14 cellular contexts compared by ENCODE assay signal in the genomic region with DNA sequence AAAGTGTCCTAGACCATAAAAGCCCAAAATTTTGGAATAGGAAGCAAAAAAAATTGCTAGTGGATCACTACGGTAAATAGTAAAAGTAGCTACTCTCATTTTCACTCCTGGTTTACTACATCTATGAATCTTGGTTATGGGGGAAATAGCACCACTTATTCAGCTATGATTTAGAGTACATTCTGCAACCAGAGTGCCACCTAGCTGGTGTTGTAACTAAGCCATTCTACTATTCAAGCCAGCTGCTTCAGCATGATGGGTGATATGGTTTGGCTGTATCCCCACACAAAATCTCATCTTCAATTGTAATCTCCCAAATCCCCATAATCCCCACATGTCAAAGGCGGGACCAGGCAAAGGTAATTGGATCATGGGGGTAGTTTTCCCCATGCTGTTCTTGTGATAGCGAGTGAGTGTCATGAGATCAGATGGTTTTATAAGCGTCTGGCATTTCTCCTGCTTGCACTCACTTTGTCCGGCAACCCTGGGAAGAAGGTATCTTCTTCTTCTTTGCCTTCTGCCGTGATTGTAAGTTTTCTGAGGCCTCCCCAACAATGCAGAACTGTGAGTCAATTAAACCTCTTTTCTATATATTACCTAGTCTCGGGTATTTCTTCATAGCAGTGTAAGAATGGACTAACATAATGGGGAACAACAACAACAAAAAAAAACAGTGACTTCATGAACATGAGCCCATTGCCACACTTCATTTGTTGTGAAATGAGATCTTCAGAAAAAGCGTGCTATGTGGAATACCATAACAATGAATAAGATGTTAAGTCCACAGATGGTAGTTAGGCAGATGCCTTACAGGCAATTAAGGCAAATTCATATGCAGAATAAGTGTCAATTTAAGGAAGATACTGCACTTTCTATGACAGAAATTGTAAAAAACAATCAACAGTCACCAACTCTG.
DNase-seq lines count a peak whose midpoint lies in the region; ATAC-seq and TF ChIP-seq lines count a peak whose summit lies in the region.
"Had no signal": no experiment of that assay in that cellular context is flagged by ENCODE, and none has a peak within 500 bp of the region (broad histone marks: within the 10 kb centered on the region; RNA-seq: fewer than 3 reads in every experiment).

No MANE protein-coding gene starts in this region.

- H2AFZ ChIP-seq in IMR-90 (replicated peaks; ENCODE audit: low read length, poor library complexity) = no peak overlapping the region

- no peaks in the 10 kb centered on the region for H3K36me3 ChIP-seq in IMR-90 (ENCODE audit: control insufficient read depth, insufficient read depth, low read length)
- H3K36me3 ChIP-seq: suprapubic skin had no signal

- no peak overlapping the region for H2BK20ac ChIP-seq in IMR-90 (ENCODE audit: low read depth, low read length)

- TF ChIP-seq RAD21 in IMR-90 (IDR thresholded peaks at IDR 0.05; ENCODE audit: low read length) = peak; percentile 46

- no peaks in the 10 kb centered on the region for H3K27me3 ChIP-seq in IMR-90 (ENCODE audit: control insufficient read depth, insufficient read depth, low read length)
- H3K27me3 ChIP-seq: suprapubic skin had no signal

- dilution Hi-C loops in IMR-90 (cut with HindIII; ENCODE audit: low sequenced_read_pairs, unreplicated experiment) = no loop called here

- H4K8ac ChIP-seq in IMR-90 (ENCODE audit: low read depth in 2 of 2, low read length in 2 of 2) = no peak overlapping the region

- H3K4me1 Mint-ChIP-seq in activated T-helper 17 cell treated with anti-CD3 and anti-CD28 coated beads, Interleukin-2, amount 50 U/mL, for 72 hours = no peaks in the 10 kb centered on the region
- H3K4me1 Mint-ChIP-seq: activated naive CD8-positive, alpha-beta T cell treated with anti-CD3 and anti-CD28 coated beads, Interleukin-2, amount 50 U/mL, for 24 hours had no signal

- H3K18ac ChIP-seq in IMR-90 (ENCODE audit: low read depth, low read length) = no peak overlapping the region

- no peak overlapping the region for H4K91ac ChIP-seq in IMR-90 (ENCODE audit: insufficient read depth, low read depth, low read length)

- no peaks in the 10 kb centered on the region for H3K79me1 ChIP-seq in IMR-90 (ENCODE audit: low read depth in 1 of 2, low read length in 2 of 2)

- H3K9me1 ChIP-seq in IMR-90 (ENCODE audit: insufficient read depth, low read length) = no peaks in the 10 kb centered on the region

- H3K4me1 ChIP-seq in IMR-90 (ENCODE audit: control insufficient read depth, insufficient read depth, low read length) = no peaks in the 10 kb centered on the region
- H3K4me1 ChIP-seq: suprapubic skin had no signal

- in situ Hi-C loops in IMR-90 (cut with MboI; ENCODE audit: low sequenced_read_pairs) = no loop called here

- H3K27ac Mint-ChIP-seq in activated T-helper 17 cell treated with anti-CD3 and anti-CD28 coated beads, Interleukin-2, amount 50 U/mL, for 72 hours = no peak overlapping the region
- H3K27ac Mint-ChIP-seq: activated naive CD8-positive, alpha-beta T cell treated with anti-CD3 and anti-CD28 coated beads, Interleukin-2, amount 50 U/mL, for 24 hours had no signal

- no peak overlapping the region for H2BK15ac ChIP-seq in IMR-90 (ENCODE audit: low read depth, low read length)

- ATAC-seq in IMR-90 (ENCODE audit: low read depth) = no peak
- ATAC-seq in activated T-helper 17 cell treated with anti-CD3 and anti-CD28 coated beads, Interleukin-2, amount 50 U/mL, for 72 hours (replicated peaks) = no peak
- ATAC-seq: activated naive CD8-positive, alpha-beta T cell treated with anti-CD3 and anti-CD28 coated beads, Interleukin-2, amount 50 U/mL, for 24 hours had no signal

- no peak overlapping the region for H3K14ac ChIP-seq in IMR-90 (replicated peaks; ENCODE audit: low read depth, low read length)

- no peak overlapping the region for H3K4ac ChIP-seq in IMR-90 (ENCODE audit: low read depth, low read length)

- WGBS in IMR-90 (ENCODE audit: extremely low coverage in 2 of 2, insufficient read length in 1 of 2), 2 experiments = no CpG with 5 or more reads among the region's 8 CpGs

- CTCF ChIA-PET in IMR-90 (lab: Yijun Ruan, JAX) = no interaction called here

- H3K4me3 ChIP-seq in IMR-90 (ENCODE audit: insufficient read depth, low read depth, low read length) = no peak overlapping the region
- H3K4me3 ChIP-seq: suprapubic skin had no signal

- DNase-seq in ELF-1 (ENCODE audit: low read depth, low spot score) (peak; percentile 32), IMR-90 (peak; percentile 34), amniotic epithelial cell (ENCODE audit: low read depth) (peak; percentile 79), islet precursor cell (peak; percentile 51), RKO (ENCODE audit: low spot score) (no peak), NCI-H187 (lab: John Stamatoyannopoulos, UW) (no peak)
- DNase-seq in activated CD8-positive, alpha-beta memory T cell treated with anti-CD3 and anti-CD28 coated beads for 24 hours = no peak
- DNase-seq: activated naive CD8-positive, alpha-beta T cell treated with anti-CD3 and anti-CD28 coated beads, Interleukin-2, amount 50 U/mL, for 24 hours; Calu3; effector memory CD4-positive, alpha-beta T cell; NCI-H1092 treated with DMSO at 0.1 percent for 48 hours; T-helper 1 cell had no signal

- H3K56ac ChIP-seq in IMR-90 (ENCODE audit: extremely low read depth, insufficient read depth, low read length) = no peak overlapping the region

- no peak overlapping the region for H3K4me2 ChIP-seq in IMR-90 (ENCODE audit: low read depth, low read length)

- no peak overlapping the region for H3K4me3 Mint-ChIP-seq in activated T-helper 17 cell treated with anti-CD3 and anti-CD28 coated beads, Interleukin-2, amount 50 U/mL, for 72 hours
- H3K4me3 Mint-ChIP-seq: activated naive CD8-positive, alpha-beta T cell treated with anti-CD3 and anti-CD28 coated beads, Interleukin-2, amount 50 U/mL, for 24 hours had no signal

- no peak overlapping the region for H2AK5ac ChIP-seq in IMR-90 (ENCODE audit: low read depth, low read length)

- no peak overlapping the region for H3K23ac ChIP-seq in IMR-90 (ENCODE audit: low read depth, low read length)

- no peak for TF ChIP-seq POLR2A in IMR-90 (IDR thresholded peaks at IDR 0.05; ENCODE audit: low read depth, low read length)

- H3K27me3 Mint-ChIP-seq in activated T-helper 17 cell treated with anti-CD3 and anti-CD28 coated beads, Interleukin-2, amount 50 U/mL, for 72 hours = no peaks in the 10 kb centered on the region
- H3K27me3 Mint-ChIP-seq: activated naive CD8-positive, alpha-beta T cell treated with anti-CD3 and anti-CD28 coated beads, Interleukin-2, amount 50 U/mL, for 24 hours had no signal

- POLR2A ChIA-PET in IMR-90 (lab: Charles Lee; ENCODE audit: unreplicated experiment) = no interaction called here

- H3K9me3 ChIP-seq in IMR-90 (ENCODE audit: control insufficient read depth, insufficient read depth, low read length) = no peaks in the 10 kb centered on the region
- H3K9me3 ChIP-seq: suprapubic skin had no signal

- intact Hi-C loops in IMR-90 (cut with micrococcal nuclease) = loop anchor here (1.0 to 2.0 kb wide), 2 partner anchors 601 to 767 kb away; no protein-coding TSS in a partner anchor

- H3K36me3 Mint-ChIP-seq in activated T-helper 17 cell treated with anti-CD3 and anti-CD28 coated beads, Interleukin-2, amount 50 U/mL, for 72 hours (ENCODE audit: low read depth) = no peaks in the 10 kb centered on the region

- no TSS peak for BruUV-seq in IMR-90 (replicated peaks; lab: Mats Ljungman, UMichigan)

- H2BK120ac ChIP-seq in IMR-90 (ENCODE audit: low read depth, low read length) = no peak overlapping the region

- no peak overlapping the region for H2BK5ac ChIP-seq in IMR-90 (ENCODE audit: low read depth, low read length, poor library complexity, severe bottlenecking)

- H4K5ac ChIP-seq in IMR-90 (ENCODE audit: low read depth, low read length) = no peak overlapping the region

- no peaks in the 10 kb centered on the region for H4K20me1 ChIP-seq in IMR-90 (ENCODE audit: insufficient read depth, low read length)

- H3K27ac ChIP-seq in IMR-90 (ENCODE audit: insufficient read depth, low read length) = no peak overlapping the region
- H3K27ac ChIP-seq: suprapubic skin had no signal

- no peak overlapping the region for H3K9ac ChIP-seq in IMR-90 (ENCODE audit: low read depth, low read length)

- peaks cover 5% of the 10 kb centered on the region for H3K9me3 Mint-ChIP-seq in activated T-helper 17 cell treated with anti-CD3 and anti-CD28 coated beads, Interleukin-2, amount 50 U/mL, for 72 hours
- H3K9me3 Mint-ChIP-seq: activated naive CD8-positive, alpha-beta T cell treated with anti-CD3 and anti-CD28 coated beads, Interleukin-2, amount 50 U/mL, for 24 hours had no signal

- TF ChIP-seq CTCF in IMR-90 (conservative IDR thresholded peaks at IDR 0.05; ENCODE audit: low read depth, low read length) = peak; percentile 46

- no peak overlapping the region for H2AK9ac ChIP-seq in IMR-90 (replicated peaks; ENCODE audit: low read depth, low read length, poor library complexity)

TF ChIP-seq in IMR-90, 13 proteins besides CTCF, POLR2A, EP300 and RAD21:
- TF ChIP-seq SMC3 (IDR thresholded peaks at IDR 0.05; ENCODE audit: low read depth, low read length) (0 out of 2 replicates have a peak, but pooled peaks have one; percentile 5), MXI1 (IDR thresholded peaks at IDR 0.05; ENCODE audit: borderline replicate concordance, low read depth, low read length) (no peak)

Comparison
In these comparisons a context has a peak if more than half of its experiments do, and no peak if none do; other contexts are left out.
1. DNase-seq: peak in ELF-1 (single experiment), IMR-90 (single experiment), amniotic epithelial cell (single experiment) and islet precursor cell (single experiment); none in RKO (single experiment), NCI-H187 (0 of 2) and activated CD8-positive, alpha-beta memory T cell treated with anti-CD3 and anti-CD28 coated beads for 24 hours (single experiment).